In the genomic region with DNA sequence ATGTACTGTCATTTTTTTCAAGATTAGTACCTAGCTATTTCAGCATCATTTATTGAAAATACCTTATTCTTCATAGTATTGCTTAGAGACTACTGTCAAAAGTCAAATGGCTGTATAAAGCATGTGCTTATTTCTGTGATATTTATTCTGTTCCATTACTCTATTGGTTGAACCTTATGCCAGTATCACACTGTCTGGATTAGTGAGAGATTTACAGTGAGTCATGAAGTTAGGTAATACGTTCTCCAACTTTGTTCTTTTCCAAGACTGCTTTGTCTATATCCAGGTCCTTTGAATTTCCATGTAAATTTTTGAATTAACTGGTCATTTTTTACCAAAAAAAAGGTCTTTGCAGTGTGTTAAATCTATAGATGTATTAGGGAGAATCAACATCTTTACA, we compare ENCODE assay signal across 18 cellular contexts.
"Had no signal": no experiment of that assay in that cellular context is flagged by ENCODE, and none has a peak within 500 bp of the region (broad histone marks: within the 10 kb centered on the region; RNA-seq: fewer than 3 reads in every experiment).

No MANE protein-coding gene starts in this region.

- H3K36me3 ChIP-seq: cardiac muscle cell, heart right ventricle, thoracic aorta, vagina had no signal

- H3K4me3 ChIP-seq: cardiac muscle cell, heart right ventricle, thoracic aorta, vagina had no signal

- ATAC-seq: heart right ventricle, left colon had no signal

- H3K4me1 ChIP-seq: heart right ventricle, parathyroid adenoma, vagina had no signal

- H3K9ac ChIP-seq: parathyroid adenoma had no signal

- H3K27me3 ChIP-seq: cardiac muscle cell, heart right ventricle, vagina had no signal

- H2AFZ ChIP-seq: parathyroid adenoma had no signal

- DNase-seq: activated CD4-positive, alpha-beta memory T cell treated with anti-CD3 and anti-CD28 coated beads for 36 hours; activated CD4-positive, alpha-beta T cell treated with anti-CD3 and anti-CD28 coated beads for 48 hours; activated naive CD4-positive, alpha-beta T cell treated with Interleukin-2 at 50 U/mL for 16 hours; activated naive CD8-positive, alpha-beta T cell treated with anti-CD3 and anti-CD28 coated beads for 36 hours; activated T-cell treated with anti-CD3 and anti-CD28 coated beads, Interleukin-2, amount 50 U/mL, for 48 hours; amniotic stem cell; effector CD4-positive, alpha-beta T cell; heart right ventricle; left colon; mesendoderm; naive B cell; nucleus accumbens; stimulated activated CD4-positive, alpha-beta T cell treated with anti-CD3 and anti-CD28 coated beads, Interleukin-4, amount 100 ng/mL, for 24 hours; stimulated activated naive CD4-positive, alpha-beta T cell treated with Interleukin-2 at 50 U/mL for 16 hours had no signal

- H3K9me3 ChIP-seq: heart right ventricle, thoracic aorta, vagina had no signal

- H3K27ac ChIP-seq: cardiac muscle cell, heart right ventricle, parathyroid adenoma, thoracic aorta, vagina had no signal

- H3K79me2 ChIP-seq: parathyroid adenoma had no signal
